ENCODE assay signal across 23 cellular contexts in genomic region chr7:69631131-69631530, GRCh38.
"Had no signal": no experiment of that assay in that cellular context is flagged by ENCODE, and none has a peak within 500 bp of the region (broad histone marks: within the 10 kb centered on the region; RNA-seq: fewer than 3 reads in every experiment).

No MANE protein-coding gene starts in this region.

- H3K4me1 ChIP-seq: right lobe of liver had no signal

- H3K27me3 ChIP-seq: heart right ventricle, right lobe of liver, upper lobe of right lung had no signal

- DNase-seq: activated CD8-positive, alpha-beta memory T cell treated with anti-CD3 and anti-CD28 coated beads, Interleukin-2, amount 50 U/mL, for 48 hours; activated naive CD4-positive, alpha-beta T cell treated with Interleukin-2 at 50 U/mL for 16 hours; activated naive CD8-positive, alpha-beta T cell treated with anti-CD3 and anti-CD28 coated beads, Interleukin-2, amount 10 ng/mL, durations not matched to agents 7 days and 5 days; activated T-cell treated with anti-CD3 and anti-CD28 coated beads, Interleukin-2, amount 50 U/mL, for 4 hours; amygdala; cerebellar nuclear complex; cortex of kidney; foreskin fibroblast; heart right ventricle; left colon; occipital lobe; posterior cingulate gyrus; right lobe of liver; small intestine; stimulated activated CD4-positive, alpha-beta T cell treated with anti-CD3 and anti-CD28 coated beads, Interleukin-2, amount 100 ng/mL, for 48 hours; stimulated activated CD8-positive, alpha-beta memory T cell treated with anti-CD3 and anti-CD28 coated beads, Interleukin-4, amount 100 ng/mL, for 48 hours; stimulated activated naive CD8-positive, alpha-beta T cell treated with anti-CD3 and anti-CD28 coated beads, Interleukin-15, Interleukin-2, amounts not matched to agents 100 U/mL and 50 U/mL, for 24 hours; T-helper 1 cell; T-helper 9 cell; upper lobe of right lung had no signal

- H3K36me3 ChIP-seq: heart right ventricle, right lobe of liver, upper lobe of right lung had no signal

- H3K9me3 ChIP-seq: heart right ventricle, right lobe of liver, upper lobe of right lung had no signal

- H3K4me3 Mint-ChIP-seq: activated naive CD8-positive, alpha-beta T cell treated with anti-CD3 and anti-CD28 coated beads, Interleukin-2, amount 10 ng/mL, durations not matched to agents 7 days and 5 days; activated T-cell treated with anti-CD3 and anti-CD28 coated beads, Interleukin-2, amount 50 U/mL, for 4 hours; memory B cell; WTC11 had no signal

- H3K4me1 Mint-ChIP-seq: activated naive CD8-positive, alpha-beta T cell treated with anti-CD3 and anti-CD28 coated beads, Interleukin-2, amount 10 ng/mL, durations not matched to agents 7 days and 5 days had no signal

- H3K4me3 ChIP-seq: heart right ventricle, right lobe of liver, upper lobe of right lung had no signal

- H3K27ac ChIP-seq: right lobe of liver, upper lobe of right lung had no signal

- H3K36me3 Mint-ChIP-seq: activated naive CD8-positive, alpha-beta T cell treated with anti-CD3 and anti-CD28 coated beads, Interleukin-2, amount 10 ng/mL, durations not matched to agents 7 days and 5 days; memory B cell; WTC11 had no signal

- H3K27me3 Mint-ChIP-seq: memory B cell had no signal

- H3K9me3 Mint-ChIP-seq: activated naive CD8-positive, alpha-beta T cell treated with anti-CD3 and anti-CD28 coated beads, Interleukin-2, amount 10 ng/mL, durations not matched to agents 7 days and 5 days; activated T-cell treated with anti-CD3 and anti-CD28 coated beads, Interleukin-2, amount 50 U/mL, for 4 hours; activated T-helper 2 cell treated with anti-CD3 and anti-CD28 coated beads, Interferon-gamma antibody, Interleukin-2, Interleukin-4, amounts not matched to agents 10 μg/mL and 5 μg/mL and 100 μg/mL, durations not matched to agents 14 hours and 24 hours and 36 hours; memory B cell; WTC11 had no signal

- H3K27ac Mint-ChIP-seq: activated naive CD8-positive, alpha-beta T cell treated with anti-CD3 and anti-CD28 coated beads, Interleukin-2, amount 10 ng/mL, durations not matched to agents 7 days and 5 days; activated T-helper 2 cell treated with anti-CD3 and anti-CD28 coated beads, Interferon-gamma antibody, Interleukin-2, Interleukin-4, amounts not matched to agents 10 μg/mL and 5 μg/mL and 100 μg/mL, durations not matched to agents 14 hours and 24 hours and 36 hours; memory B cell; WTC11 had no signal

- ATAC-seq: activated T-cell treated with anti-CD3 and anti-CD28 coated beads, Interleukin-2, amount 50 U/mL, for 4 hours; left colon; stimulated activated naive CD8-positive, alpha-beta T cell treated with anti-CD3 and anti-CD28 coated beads, Interleukin-15, Interleukin-2, amounts not matched to agents 100 U/mL and 50 U/mL, for 24 hours; upper lobe of right lung; WTC11 had no signal
